28 cellular contexts compared by ENCODE assay signal in the genomic region with DNA sequence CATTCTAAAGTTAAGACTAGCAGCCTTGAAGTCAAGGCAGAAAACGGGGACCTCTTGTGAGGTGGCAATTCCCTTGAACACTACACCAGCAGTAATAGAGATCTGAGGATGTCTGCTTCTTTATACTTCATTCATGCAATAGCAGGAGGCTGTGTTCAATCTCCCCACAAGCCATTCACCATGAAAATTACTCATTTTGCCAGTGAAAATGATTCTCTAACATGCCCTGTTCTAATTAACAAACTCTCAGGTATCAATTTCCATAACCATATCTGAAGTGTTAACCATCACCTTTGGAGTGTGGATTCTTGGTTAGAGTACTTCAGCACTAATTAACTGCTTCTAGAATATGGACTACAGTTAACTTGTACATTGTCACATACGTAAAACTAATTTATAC. TPM values are rescaled to one million over a fixed set of nuclear protein-coding genes. Genes with fewer than 3 reads are reported as not detected.
DNase-seq lines count a peak whose midpoint lies in the region; ATAC-seq, FAIRE-seq and TF ChIP-seq lines count a peak whose summit lies in the region.
"Had no signal": no experiment of that assay in that cellular context is flagged by ENCODE, and none has a peak within 500 bp of the region (broad histone marks: within the 10 kb centered on the region; RNA-seq: fewer than 3 reads in every experiment).

No MANE protein-coding gene starts in this region.

- no peak for FAIRE-seq in GM12878 (lab: Jason Lieb, UNC)
- FAIRE-seq: bronchial epithelial cell, colon, GM12892, kidney, pancreas had no signal

- H3K27me3 ChIP-seq in Karpas-422 (ENCODE audit: low read length) (no peaks in the 10 kb centered on the region), GM12878 (replicated peaks in 1 of 2; ENCODE audit: control insufficient read depth in 2 of 2, insufficient read depth in 2 of 2, low read length in 1 of 2) (no peaks in the 10 kb centered on the region)
- H3K27me3 ChIP-seq: pancreas had no signal

- peak overlapping the region; percentile 74 for H3K27ac ChIP-seq in Karpas-422 (ENCODE audit: low read length)
- no peak overlapping the region for H3K27ac ChIP-seq in GM12878 (ENCODE audit: control insufficient read depth, insufficient read depth)
- H3K27ac ChIP-seq: pancreas, WERI-Rb-1 had no signal

- no peak overlapping the region for H3K4me3 Mint-ChIP-seq in natural killer cell
- no peak overlapping the region for H3K4me3 Mint-ChIP-seq in natural killer cell treated with Interleukin-12 subunit alpha and Interleukin-12 subunit beta and Interleukin-15 and Interleukin-18, amount 100 ng/mL, for 72 hours
- H3K4me3 Mint-ChIP-seq: nephron progenitor cell had no signal

- CTCF ChIA-PET in GM12878 (lab: Yijun Ruan, JAX), result interaction anchor here (1.4 to 5.5 kb wide), 3 partner anchors 15 to 143 kb away, joined by 4 to 46 read pairs (median 24); a partner anchor contains a TSS

- POLR2A ChIA-PET in GM12878 (lab: Charles Lee), result interaction anchor here (1.4 to 2.1 kb wide), 2 partner anchors 9 to 86 kb away, joined by 4 to 5 read pairs; a partner anchor contains a TSS

- TF ChIP-seq POLR2A in GM12878 (IDR thresholded peaks at IDR 0.05; ENCODE audit: low read depth, low read length), result no peak

- DNase-seq in natural killer cell, result no peak
- no peak for DNase-seq in natural killer cell treated with Interleukin-12 subunit alpha and Interleukin-12 subunit beta and Interleukin-15 and Interleukin-18, amount 100 ng/mL, for 72 hours (ENCODE audit: low spot score)
- no peak for DNase-seq in Karpas-422
- no peak for DNase-seq in GM12878 (ENCODE audit: low read depth, low spot score)
- no peak for DNase-seq in NCI-H2171 (lab: John Stamatoyannopoulos, UW)
- no peak for DNase-seq in central memory CD4-positive, alpha-beta T cell
- DNase-seq: activated CD4-positive, alpha-beta T cell treated with anti-CD3 and anti-CD28 coated beads, Interleukin-2, amount 10 ng/mL, durations not matched to agents 7 days and 5 days; activated CD8-positive, alpha-beta memory T cell treated with anti-CD3 and anti-CD28 coated beads, Interleukin-2, amount 50 U/mL, for 4 hours; activated gamma-delta T cell; effector CD8-positive, alpha-beta T cell; Kasumi-1; kidney; MV-4-11; NCI-H146; NCI-H510A treated with DMSO at 0.1 percent for 48 hours; nephron progenitor cell; NK-92 treated with Interleukin-12 subunit alpha and Interleukin-12 subunit beta, amount 100 ng/mL, for 24 hours; pancreas; retina; Right ventricle myocardium superior; T-helper 9 cell; trophoblast cell; WERI-Rb-1 had no signal

- SMC1A ChIA-PET in GM12878 (lab: Charles Lee; ENCODE audit: uncharacterized antibody, unreplicated experiment), result interaction anchor here (1.2 to 2.4 kb wide), 4 partner anchors 7 to 40 kb away, joined by 3 to 6 read pairs (median 4); no protein-coding TSS in a partner anchor

- H3K9me3 ChIP-seq in Karpas-422 (ENCODE audit: low read length) (no peaks in the 10 kb centered on the region), GM12878 (replicated peaks; ENCODE audit: control insufficient read depth, insufficient read depth, low read length) (no peaks in the 10 kb centered on the region)
- H3K9me3 ChIP-seq: pancreas had no signal

- no peaks in the 10 kb centered on the region for H3K36me3 Mint-ChIP-seq in natural killer cell
- H3K36me3 Mint-ChIP-seq in natural killer cell treated with Interleukin-12 subunit alpha and Interleukin-12 subunit beta and Interleukin-15 and Interleukin-18, amount 100 ng/mL, for 72 hours, result peaks cover 5% of the 10 kb centered on the region

- peaks cover 0 to 2% of the 10 kb centered on the region in 2 donors for H3K9me3 Mint-ChIP-seq in natural killer cell
- peaks cover 2% of the 10 kb centered on the region for H3K9me3 Mint-ChIP-seq in natural killer cell treated with Interleukin-12 subunit alpha and Interleukin-12 subunit beta and Interleukin-15 and Interleukin-18, amount 100 ng/mL, for 72 hours
- H3K9me3 Mint-ChIP-seq: activated CD4-positive, alpha-beta T cell treated with anti-CD3 and anti-CD28 coated beads, Interleukin-2, amount 10 ng/mL, durations not matched to agents 7 days and 5 days; nephron progenitor cell had no signal

- peak overlapping the region; percentile 18 for H3K4me2 ChIP-seq in Karpas-422 (ENCODE audit: low read depth, low read length, poor library complexity, severe bottlenecking)
- H3K4me2 ChIP-seq in GM12878 (ENCODE audit: control insufficient read depth, insufficient read depth), result no peak overlapping the region

- H2AFZ ChIP-seq in Karpas-422 (ENCODE audit: low read length), result peak overlapping the region; percentile 82
- no peak overlapping the region for H2AFZ ChIP-seq in GM12878 (ENCODE audit: control insufficient read depth, low read depth, low read length)

- H3K9me2 ChIP-seq in Karpas-422 (replicated peaks; ENCODE audit: insufficient read depth, low read length), result no peaks in the 10 kb centered on the region

- H4K20me1 ChIP-seq in Karpas-422 (ENCODE audit: insufficient read depth, low read depth, low read length) (no peaks in the 10 kb centered on the region), GM12878 (ENCODE audit: control insufficient read depth, insufficient read depth) (no peaks in the 10 kb centered on the region)

- no peak for TF ChIP-seq CTCF in natural killer cell (IDR thresholded peaks at IDR 0.05)
- no peak for TF ChIP-seq CTCF in GM12878 (IDR thresholded peaks at IDR 0.05 in 2 of 3, conservative IDR thresholded peaks at IDR 0.05 in 1 of 3; ENCODE audit: control insufficient read depth in 2 of 3, extremely low read depth in 1 of 3, insufficient read depth in 1 of 3, low read depth in 3 of 3, low read length in 3 of 3)

- H3K4me1 ChIP-seq in Karpas-422 (ENCODE audit: low read length), result peaks cover 87% of the 10 kb centered on the region
- peaks cover 27% of the 10 kb centered on the region for H3K4me1 ChIP-seq in GM12878 (ENCODE audit: control insufficient read depth, insufficient read depth, low read length)
- H3K4me1 ChIP-seq: pancreas had no signal

- RAD21 ChIA-PET in GM12878 (lab: Charles Lee; ENCODE audit: unreplicated experiment), result interaction anchor here (1.1 to 1.5 kb wide), 2 partner anchors 8 to 49 kb away, joined by 3 read pairs; no protein-coding TSS in a partner anchor

- peaks cover 40 to 45% of the 10 kb centered on the region in 2 donors for H3K4me1 Mint-ChIP-seq in natural killer cell
- peaks cover 40 to 50% of the 10 kb centered on the region in 2 donors for H3K4me1 Mint-ChIP-seq in natural killer cell treated with Interleukin-12 subunit alpha and Interleukin-12 subunit beta and Interleukin-15 and Interleukin-18, amount 100 ng/mL, for 72 hours (ENCODE audit: low read depth in 2 of 2)

- no peak for ATAC-seq in natural killer cell
- no peak for ATAC-seq in natural killer cell treated with Interleukin-12 subunit alpha and Interleukin-12 subunit beta and Interleukin-15 and Interleukin-18, amount 100 ng/mL, for 72 hours
- peak; percentile 10 for ATAC-seq in GM12878
- no peak for ATAC-seq in GM18511 (IDR thresholded peaks at IDR 0.05; ENCODE audit: unreplicated experiment)
- ATAC-seq: pancreas had no signal

- no TSS peak for BruUV-seq in GM12878 (replicated peaks; lab: Mats Ljungman, UMichigan)

- in situ Hi-C loops in GM12878 (cut with MboI), result loop anchor here (25.0 kb wide), 1 partner anchor 790 kb away; no protein-coding TSS in a partner anchor

- H3K27me3 Mint-ChIP-seq in natural killer cell (ENCODE audit: low read depth in 2 of 2), result peaks cover 0 to 7% of the 10 kb centered on the region in 2 donors
- H3K27me3 Mint-ChIP-seq in natural killer cell treated with Interleukin-12 subunit alpha and Interleukin-12 subunit beta and Interleukin-15 and Interleukin-18, amount 100 ng/mL, for 72 hours, result peaks cover 0 to 5% of the 10 kb centered on the region in 2 donors

- no peak for TF ChIP-seq EP300 in GM12878 (IDR thresholded peaks at IDR 0.05; ENCODE audit: borderline replicate concordance in 1 of 2, control insufficient read depth in 1 of 2, low read depth in 2 of 2, low read length in 2 of 2)

- intact Hi-C loops in natural killer cell (cut with micrococcal nuclease) (no loop called here), GM12878 (cut with micrococcal nuclease; ENCODE audit: unreplicated experiment) (no loop called here)

- H3K9ac ChIP-seq in Karpas-422 (ENCODE audit: low read length) (no peak overlapping the region), GM12878 (ENCODE audit: control insufficient read depth, insufficient read depth, low read length) (no peak overlapping the region)

- 48% methylated on average over 2 of the region's 2 CpGs for WGBS in GM12878 (ENCODE audit: insufficient coverage, insufficient replicate concordance, low lambda C conversion rate, missing lambda C conversion rate)

- no peak for TF ChIP-seq RAD21 in GM12878 (IDR thresholded peaks at IDR 0.05; ENCODE audit: insufficient read depth, low read depth, low read length)

- H3K4me3 ChIP-seq in Karpas-422 (ENCODE audit: low read length) (no peak overlapping the region), GM12878 (no peak overlapping the region)
- H3K4me3 ChIP-seq: pancreas, skin epidermis had no signal

- H3K36me3 ChIP-seq in Karpas-422 (ENCODE audit: insufficient read depth, low read length) (no peaks in the 10 kb centered on the region), GM12878 (ENCODE audit: control insufficient read depth in 2 of 2, insufficient read depth in 2 of 2, low read length in 1 of 2) (no peaks in the 10 kb centered on the region)
- H3K36me3 ChIP-seq: pancreas, WERI-Rb-1 had no signal

- peaks cover 10% of the 10 kb centered on the region for H3K79me2 ChIP-seq in Karpas-422 (ENCODE audit: low read length)
- H3K79me2 ChIP-seq in GM12878 (ENCODE audit: control insufficient read depth, insufficient read depth, low read length), result peaks cover 9% of the 10 kb centered on the region

- H3K27ac Mint-ChIP-seq in natural killer cell, result peak overlapping the region; percentile 42 to 95
- no peak overlapping the region for H3K27ac Mint-ChIP-seq in natural killer cell treated with Interleukin-12 subunit alpha and Interleukin-12 subunit beta and Interleukin-15 and Interleukin-18, amount 100 ng/mL, for 72 hours
- H3K27ac Mint-ChIP-seq: nephron progenitor cell had no signal

RNA-seq across cellular contexts. Expression of a gene that starts 3.4 kb away (rescaled TPM):
- total RNA-seq in natural killer cell (100 to 1,000 TPM; 106 to 120 (median 115) TPM), GM12878 (2014; rRNA removed) (18.2 and 25.6 TPM in 2 replicates), GM12878 (2014; rRNA removed; fragmentation: Illumina TruSeq; extraction: Trizol) (20.5 and 22.4 TPM in 2 replicates), GM12878 (2021) (27.9 and 32.9 TPM in 2 replicates)
- 10 to 100 TPM; 47.1 to 48.3 TPM for total RNA-seq in natural killer cell treated with Interleukin-12 subunit alpha and Interleukin-12 subunit beta and Interleukin-15 and Interleukin-18, amount 100 ng/mL, for 72 hours
- 55.0 and 149 TPM in 2 replicates for total RNA-seq in Karpas-422 (2014; rRNA removed; shearing (Covaris generic); ENCODE audit: low replicate concordance)
- total RNA-seq in GM12878 (2013; cell fraction: nucleolus; rRNA removed), result 49.4 and 55.8 TPM in 2 replicates
- polyA plus RNA-seq in GM12878 (2011; ENCODE audit: low read depth), result 9.4 TPM
- polyA plus RNA-seq in GM12878 (2011; rRNA removed) (29.9 and 31.5 TPM in 2 replicates), GM12878 (2014; fragmentation: Illumina TruSeq; extraction: Trizol) (27.8 and 32.2 TPM in 2 replicates), GM12878 (2014; fragmentation: Nextera tagmentation; extraction: Ambion mirVana) (10 to 100 TPM; 39.8 to 62.6 TPM), GM12878 (2014; rRNA removed) (25.7 and 27.5 TPM in 2 replicates), GM12878 (2016; fragmentation: Nextera tagmentation; extraction: Ambion mirVana) (10 to 100 TPM; 37.6 to 39.5 TPM)
- 16.3 and 19.2 TPM in 2 replicates for polyA plus RNA-seq in GM12878 (2011; cell fraction: cytosol; rRNA removed)
- polyA plus RNA-seq in GM12878 (2011; cell fraction: nucleus; rRNA removed), result 14.7 and 16.3 TPM in 2 replicates
- polyA plus RNA-seq in GM12878 (2012), result 11.3 and 13.4 TPM in 2 replicates
- polyA minus RNA-seq in GM12878 (2011; rRNA and poly(A)+ RNA removed), result 23.3 and 24.7 TPM in 2 replicates
- 8.7 and 9.1 TPM in 2 replicates for polyA minus RNA-seq in GM12878 (2011; cell fraction: cytosol; rRNA and poly(A)+ RNA removed)
- polyA minus RNA-seq in GM12878 (2011; cell fraction: nucleus; rRNA and poly(A)+ RNA removed), result 13.2 and 20.0 TPM in 2 replicates

RNA-seq across cellular contexts. Expression of a gene that starts 34.3 kb away (rescaled TPM):
- total RNA-seq in natural killer cell (100 to 1,000 TPM; 101 to 112 (median 106) TPM), GM12878 (2014; rRNA removed) (29.6 and 40.7 TPM in 2 replicates), GM12878 (2014; rRNA removed; fragmentation: Illumina TruSeq; extraction: Trizol) (98.4 and 103 TPM in 2 replicates), GM12878 (2021) (69.8 and 73.1 TPM in 2 replicates)
- total RNA-seq in natural killer cell treated with Interleukin-12 subunit alpha and Interleukin-12 subunit beta and Interleukin-15 and Interleukin-18, amount 100 ng/mL, for 72 hours, result 10 to 100 TPM; 64.4 to 96.4 TPM
- total RNA-seq in Karpas-422 (2014; rRNA removed; shearing (Covaris generic); ENCODE audit: low replicate concordance), result 35.8 and 63.8 TPM in 2 replicates
- total RNA-seq in GM12878 (2013; cell fraction: nucleolus; rRNA removed), result 107 and 113 TPM in 2 replicates
- polyA plus RNA-seq in GM12878 (2011; ENCODE audit: low read depth), result 25.6 TPM
- polyA plus RNA-seq in GM12878 (2011; rRNA removed) (61.6 and 119 TPM in 2 replicates), GM12878 (2014; fragmentation: Illumina TruSeq; extraction: Trizol) (76.1 and 89.3 TPM in 2 replicates), GM12878 (2014; fragmentation: Nextera tagmentation; extraction: Ambion mirVana) (10 to 100 TPM; 74.4 to 81.0 TPM), GM12878 (2014; rRNA removed) (44.0 and 62.1 TPM in 2 replicates), GM12878 (2016; fragmentation: Nextera tagmentation; extraction: Ambion mirVana) (10 to 100 TPM; 80.9 to 85.7 TPM)
- 10.9 and 13.6 TPM in 2 replicates for polyA plus RNA-seq in GM12878 (2011; cell fraction: cytosol; rRNA removed)
- 50.4 and 53.7 TPM in 2 replicates for polyA plus RNA-seq in GM12878 (2011; cell fraction: nucleus; rRNA removed)
- polyA plus RNA-seq in GM12878 (2012), result 35.8 and 43.2 TPM in 2 replicates
- polyA minus RNA-seq in GM12878 (2011; rRNA and poly(A)+ RNA removed), result 25.9 and 46.3 TPM in 2 replicates
- 10.6 and 14.0 TPM in 2 replicates for polyA minus RNA-seq in GM12878 (2011; cell fraction: cytosol; rRNA and poly(A)+ RNA removed)
- 46.4 and 62.6 TPM in 2 replicates for polyA minus RNA-seq in GM12878 (2011; cell fraction: nucleus; rRNA and poly(A)+ RNA removed)

Comparison
In these comparisons a context has a peak if more than half of its experiments do, and no peak if none do; other contexts are left out.
1. H3K27ac Mint-ChIP-seq: peak in natural killer cell (2 of 2); none in natural killer cell treated with Interleukin-12 subunit alpha and Interleukin-12 subunit beta and Interleukin-15 and Interleukin-18, amount 100 ng/mL, for 72 hours (0 of 2).